10 cellular contexts compared by ENCODE assay signal in genomic region chr16:15607700-15608396, GRCh38. TPM values are rescaled to one million over a fixed set of nuclear protein-coding genes. Genes with fewer than 3 reads are reported as not detected.
DNase-seq lines count a peak whose midpoint lies in the region; ATAC-seq and TF ChIP-seq lines count a peak whose summit lies in the region.
"Had no signal": no experiment of that assay in that cellular context is flagged by ENCODE, and none has a peak within 500 bp of the region (broad histone marks: within the 10 kb centered on the region; RNA-seq: fewer than 3 reads in every experiment).

No MANE protein-coding gene starts in this region.

- DNase-seq in CD1c-positive myeloid dendritic cell (ENCODE audit: extremely low spot score), result peak; percentile 87
- DNase-seq in SJCRH30, result peak; percentile 19 to 36
- peak; percentile 39 for DNase-seq in fibroblast of pulmonary artery (ENCODE audit: low read depth)
- DNase-seq in omental fat pad (ENCODE audit: low spot score), result no peak
- no peak for DNase-seq in cerebellar cortex (ENCODE audit: low spot score)
- DNase-seq in GM10266 (ENCODE audit: extremely low spot score), result no peak
- DNase-seq: amygdala; CD8-positive, alpha-beta memory T cell had no signal

- no peak overlapping the region; the same call in 1 of the 2 replicates for H3K27ac ChIP-seq in SJCRH30

- peaks cover 8% of the 10 kb centered on the region for H3K4me1 ChIP-seq in SJCRH30

- no peak overlapping the region for H3K4me3 ChIP-seq in SJCRH30
- no peak overlapping the region for H3K4me3 ChIP-seq in fibroblast of pulmonary artery (replicated peaks; ENCODE audit: low read depth, low read length)

- TF ChIP-seq CTCF in fibroblast of pulmonary artery (IDR thresholded peaks at IDR 0.05; ENCODE audit: low read length, missing control alignments) (no peak), omental fat pad (IDR thresholded peaks at IDR 0.05) (no peak), GM10266 (IDR thresholded peaks at IDR 0.05; ENCODE audit: control insufficient read depth, insufficient read depth, low read depth, missing control alignments) (no peak)

- H3K36me3 ChIP-seq in SJCRH30, result peaks cover 77% of the 10 kb centered on the region

- peak; percentile 78 for ATAC-seq in omental fat pad (ENCODE audit: low FRiP score)
- ATAC-seq in GM21515 (IDR thresholded peaks at IDR 0.05; ENCODE audit: unreplicated experiment), result no peak
- no peak for ATAC-seq in GM21723 (IDR thresholded peaks at IDR 0.05; ENCODE audit: unreplicated experiment)

- H3K9me3 ChIP-seq in SJCRH30 (replicated peaks), result no peaks in the 10 kb centered on the region

- H3K27me3 ChIP-seq in SJCRH30, result no peaks in the 10 kb centered on the region

RNA-seq across cellular contexts. Expression of gene MARF1, which starts 35.1 kb away (rescaled TPM):
- 21.5 and 25.2 TPM in 2 replicates for total RNA-seq in SJCRH30 (2014; rRNA removed; shearing (Covaris generic))
- total RNA-seq in omental fat pad, result 10 to 100 TPM; 20.7 to 53.9 (median 29.3) TPM

RNA-seq across cellular contexts. Expression of gene NDE1, which starts 42.2 kb away (rescaled TPM):
- 92.8 and 95.6 TPM in 2 replicates for total RNA-seq in SJCRH30 (2014; rRNA removed; shearing (Covaris generic))
- total RNA-seq in omental fat pad, result 10 to 100 TPM; 11.9 to 26.2 (median 21.2) TPM

Comparison
In these comparisons a context has a peak if more than half of its experiments do, and no peak if none do; other contexts are left out.
1. DNase-seq: peak in CD1c-positive myeloid dendritic cell (single experiment), SJCRH30 (2 of 2) and fibroblast of pulmonary artery (single experiment); none in omental fat pad (single experiment), cerebellar cortex (single experiment) and GM10266 (single experiment).